ENCODE assay signal across 25 cellular contexts in the genomic region with DNA sequence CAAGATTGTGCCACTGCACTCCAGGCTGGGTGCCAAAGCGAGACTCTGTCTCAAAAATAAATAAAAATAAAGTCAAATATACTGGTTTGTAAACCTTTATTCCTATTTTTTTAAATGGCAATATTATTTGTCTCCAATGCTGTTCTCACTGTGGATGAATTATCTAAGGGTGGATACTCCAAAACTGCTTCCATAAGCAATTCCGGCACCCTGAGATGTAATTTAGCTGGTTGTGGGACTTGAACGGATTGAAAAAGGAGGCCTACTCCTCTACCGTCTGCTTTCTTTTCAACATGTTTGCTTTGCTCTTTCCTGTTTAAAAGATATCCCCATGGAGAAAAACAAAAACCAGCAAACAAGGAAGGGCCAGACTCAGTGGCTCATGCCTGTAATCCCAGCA. TPM values are rescaled to one million over a fixed set of nuclear protein-coding genes. Genes with fewer than 3 reads are reported as not detected.
DNase-seq lines count a peak whose midpoint lies in the region; ATAC-seq, FAIRE-seq and TF ChIP-seq lines count a peak whose summit lies in the region.
"Had no signal": no experiment of that assay in that cellular context is flagged by ENCODE, and none has a peak within 500 bp of the region (broad histone marks: within the 10 kb centered on the region; RNA-seq: fewer than 3 reads in every experiment).

No MANE protein-coding gene starts in this region.

- H3K27ac ChIP-seq in A549 (no peak overlapping the region), IMR-90 (ENCODE audit: insufficient read depth, low read length) (no peak overlapping the region), K562 (ENCODE audit: extremely low read depth, low read depth, low read length) (no peak overlapping the region)
- H3K27ac ChIP-seq: 22Rv1, BLaER1 had no signal

- H4K8ac ChIP-seq in IMR-90 (ENCODE audit: low read depth in 2 of 2, low read length in 2 of 2) = no peak overlapping the region

- H3K4ac ChIP-seq in IMR-90 (ENCODE audit: low read depth, low read length) = no peak overlapping the region

- H3K79me1 ChIP-seq in IMR-90 (ENCODE audit: low read depth in 1 of 2, low read length in 2 of 2) = no peaks in the 10 kb centered on the region

- no peaks in the 10 kb centered on the region for H3K79me2 ChIP-seq in K562 (ENCODE audit: control insufficient read depth, insufficient read depth, low read length)

- TF ChIP-seq POLR2A in A549 (IDR thresholded peaks at IDR 0.05; ENCODE audit: low read length) = no peak
- TF ChIP-seq POLR2A in IMR-90 (IDR thresholded peaks at IDR 0.05; ENCODE audit: low read depth, low read length) = no peak
- TF ChIP-seq POLR2A in K562 (conservative IDR thresholded peaks at IDR 0.05) = no peak

- no peak overlapping the region for H3K9ac ChIP-seq in IMR-90 (ENCODE audit: low read depth, low read length)
- no peak overlapping the region for H3K9ac ChIP-seq in K562 (ENCODE audit: insufficient read depth in 1 of 2, low read depth in 2 of 2, low read length in 2 of 2)
- H3K9ac ChIP-seq: BLaER1 had no signal

- in situ Hi-C loops in IMR-90 (cut with MboI; ENCODE audit: low sequenced_read_pairs) = no loop called here
- in situ Hi-C loops in K562 (cut with MboI) = no loop called here

- H3K4me2 ChIP-seq in A549 (no peak overlapping the region), IMR-90 (ENCODE audit: low read depth, low read length) (no peak overlapping the region), K562 (ENCODE audit: insufficient read depth, low read length) (no peak overlapping the region)
- H3K4me2 ChIP-seq: BLaER1 had no signal

- H4K91ac ChIP-seq in IMR-90 (ENCODE audit: insufficient read depth, low read depth, low read length) = no peak overlapping the region

- H2BK20ac ChIP-seq in IMR-90 (ENCODE audit: low read depth, low read length) = no peak overlapping the region

- no peak overlapping the region for H2AK5ac ChIP-seq in IMR-90 (ENCODE audit: low read depth, low read length)

- no peak overlapping the region for H2BK120ac ChIP-seq in IMR-90 (ENCODE audit: low read depth, low read length)

- H3K14ac ChIP-seq in IMR-90 (replicated peaks; ENCODE audit: low read depth, low read length) = no peak overlapping the region

- no peak overlapping the region for H2AK9ac ChIP-seq in IMR-90 (replicated peaks; ENCODE audit: low read depth, low read length, poor library complexity)

- CTCF ChIA-PET in A549 (lab: Yijun Ruan, JAX) (interaction anchor here (1.7 kb wide), 1 partner anchor 158 kb away, joined by 3 read pairs; no protein-coding TSS in a partner anchor), IMR-90 (lab: Yijun Ruan, JAX) (no interaction called here), K562 (lab: Yijun Ruan, JAX; ENCODE audit: low intra/inter-chr PET ratio) (no interaction called here)

- intact Hi-C loops in IMR-90 (cut with micrococcal nuclease) = no loop called here
- intact Hi-C loops in K562 (cut with micrococcal nuclease) = no loop called here

- no peak overlapping the region for H2BK15ac ChIP-seq in IMR-90 (ENCODE audit: low read depth, low read length)

- H3K9me1 ChIP-seq in IMR-90 (ENCODE audit: insufficient read depth, low read length) (no peaks in the 10 kb centered on the region), K562 (ENCODE audit: control insufficient read depth, insufficient read depth, low read length) (no peaks in the 10 kb centered on the region)

- POLR2A ChIA-PET in A549 (lab: Yijun Ruan, JAX) (no interaction called here), IMR-90 (lab: Charles Lee; ENCODE audit: unreplicated experiment) (no interaction called here), K562 (lab: Yijun Ruan, JAX) (no interaction called here)

- TF ChIP-seq CTCF in A549 (IDR thresholded peaks at IDR 0.05) (no peak), IMR-90 (conservative IDR thresholded peaks at IDR 0.05; ENCODE audit: low read depth, low read length) (no peak), K562 (IDR thresholded peaks at IDR 0.05 in 2 of 3, conservative IDR thresholded peaks at IDR 0.05 in 1 of 3; ENCODE audit: insufficient read depth in 2 of 3, low read depth in 1 of 3, low read length in 3 of 3) (no peak)

- H3K4me3 ChIP-seq in A549 (no peak overlapping the region), IMR-90 (ENCODE audit: insufficient read depth, low read depth, low read length) (no peak overlapping the region), K562 (no peak overlapping the region)
- H3K4me3 ChIP-seq: BLaER1, GM12878 had no signal

- ATAC-seq in A549 (no peak), IMR-90 (ENCODE audit: low read depth) (no peak), K562 (no peak)
- ATAC-seq: GM12878 had no signal

- DNase-seq in DMS153 (lab: John Stamatoyannopoulos, UW) (peak; percentile 7), DMS153 treated with DMSO at 0.1 percent for 48 hours (lab: John Stamatoyannopoulos, UW; ENCODE audit: unreplicated experiment) (no peak), A549 (ENCODE audit: low read depth in 1 of 2, low spot score in 1 of 2) (no peak), IMR-90 (no peak), K562 (ENCODE audit: extremely low read depth in 1 of 4, low spot score in 3 of 4) (no peak), OCI-M2 (lab: John Stamatoyannopoulos, UW; ENCODE audit: unreplicated experiment) (no peak), C1 segment of cervical spinal cord (lab: John Stamatoyannopoulos, UW) (no peak)
- DNase-seq: ACHN; BE2C; CD4-positive, alpha-beta memory T cell; CD4-positive, CD25-positive, alpha-beta regulatory T cell; CD8-positive, alpha-beta memory T cell; COR-L47; DMS 273 treated with DMSO at 0.1 percent for 48 hours; DMS53; DMS79; DND-41; EL; GDM1 had no signal

- no peak overlapping the region for H3K18ac ChIP-seq in IMR-90 (ENCODE audit: low read depth, low read length)

- FAIRE-seq in A549 (lab: Jason Lieb, UNC) = no peak
- FAIRE-seq in K562 (lab: Jason Lieb, UNC) = no peak
- FAIRE-seq: GM12878, GM12892, GM18507, GM19239 had no signal

- dilution Hi-C loops in IMR-90 (cut with HindIII; ENCODE audit: low sequenced_read_pairs, unreplicated experiment) = no loop called here

- H4K20me1 ChIP-seq in IMR-90 (ENCODE audit: insufficient read depth, low read length) (no peaks in the 10 kb centered on the region), K562 (replicated peaks; ENCODE audit: control insufficient read depth, insufficient read depth, low read length) (no peaks in the 10 kb centered on the region)
- H4K20me1 ChIP-seq: BLaER1 had no signal

- no peak overlapping the region for H4K5ac ChIP-seq in IMR-90 (ENCODE audit: low read depth, low read length)

- H3K36me3 ChIP-seq in IMR-90 (ENCODE audit: control insufficient read depth, insufficient read depth, low read length) = no peaks in the 10 kb centered on the region
- H3K36me3 ChIP-seq in K562 (ENCODE audit: control insufficient read depth, insufficient read depth, low read length) = no peaks in the 10 kb centered on the region
- H3K36me3 ChIP-seq: BE2C, BLaER1 had no signal

- no TSS peak for BruUV-seq in IMR-90 (replicated peaks; lab: Mats Ljungman, UMichigan)
- no TSS peak for BruUV-seq in K562 (replicated peaks; lab: Mats Ljungman, UMichigan)

- TF ChIP-seq RAD21 in A549 (conservative IDR thresholded peaks at IDR 0.05 in 1 of 2, IDR thresholded peaks at IDR 0.05 in 1 of 2) (no peak), IMR-90 (IDR thresholded peaks at IDR 0.05; ENCODE audit: low read length) (no peak), K562 (CRISPR knock-in tag; conservative IDR thresholded peaks at IDR 0.05 in 1 of 2, IDR thresholded peaks at IDR 0.05 in 1 of 2) (no peak)

- H3K4me1 ChIP-seq in A549 = no peaks in the 10 kb centered on the region
- no peaks in the 10 kb centered on the region for H3K4me1 ChIP-seq in IMR-90 (ENCODE audit: control insufficient read depth, insufficient read depth, low read length)
- H3K4me1 ChIP-seq in K562 (replicated peaks in 1 of 2; ENCODE audit: control insufficient read depth in 2 of 2, insufficient read depth in 2 of 2, low read length in 2 of 2) = no peaks in the 10 kb centered on the region
- H3K4me1 ChIP-seq: BE2C, BLaER1 had no signal

- no peak overlapping the region for H3K23ac ChIP-seq in IMR-90 (ENCODE audit: low read depth, low read length)

- no peak overlapping the region for H2BK5ac ChIP-seq in IMR-90 (ENCODE audit: low read depth, low read length, poor library complexity, severe bottlenecking)

- H3K56ac ChIP-seq in IMR-90 (ENCODE audit: extremely low read depth, insufficient read depth, low read length) = no peak overlapping the region

- peaks cover 4% of the 10 kb centered on the region; the same call in 1 of the 2 replicates for H3K27me3 ChIP-seq in IMR-90 (ENCODE audit: control insufficient read depth, insufficient read depth, low read length)
- peaks cover 18% of the 10 kb centered on the region in 2 experiments; a peak in 4 of 5 replicates for H3K27me3 ChIP-seq in K562 (ENCODE audit: control insufficient read depth in 2 of 2, insufficient read depth in 2 of 2, low read length in 2 of 2)
- H3K27me3 ChIP-seq: BE2C, BLaER1 had no signal

- 85% methylated on average over 4 of the region's 4 CpGs for WGBS in A549 (ENCODE audit: missing lambda C conversion rate)
- no CpG with 5 or more reads among the region's 4 CpGs for WGBS in IMR-90 (ENCODE audit: extremely low coverage in 2 of 2, insufficient read length in 1 of 2), 2 experiments
- WGBS in K562 (ENCODE audit: insufficient coverage, low coverage, missing lambda C conversion rate) = 13% methylated on average over 4 of the region's 4 CpGs

- H2AFZ ChIP-seq in IMR-90 (replicated peaks; ENCODE audit: low read length, poor library complexity) (no peak overlapping the region), K562 (ENCODE audit: low read depth, low read length) (no peak overlapping the region)

- H3K9me3 ChIP-seq in A549 (peaks cover 3% of the 10 kb centered on the region; the same call in 2 of the 3 replicates), IMR-90 (ENCODE audit: control insufficient read depth, insufficient read depth, low read length) (no peaks in the 10 kb centered on the region), K562 (replicated peaks; ENCODE audit: control insufficient read depth, insufficient read depth, low read depth, low read length) (no peaks in the 10 kb centered on the region)
- H3K9me3 ChIP-seq: BE2C had no signal

- TF ChIP-seq EP300 in A549 (IDR thresholded peaks at IDR 0.05) (no peak), K562 (IDR thresholded peaks at IDR 0.05; ENCODE audit: low read length) (no peak)

RNA-seq across cellular contexts. Expression of a gene that starts 54.4 kb away (rescaled TPM):
- polyA plus RNA-seq in A549 (2011; rRNA removed) = 73.0 and 83.9 TPM in 2 replicates
- polyA plus RNA-seq in A549 (2012; cell fraction: cytosol; rRNA removed) = 22.5 and 28.4 TPM in 2 replicates
- polyA plus RNA-seq in A549 (2012; cell fraction: nucleus; rRNA removed) = 25.8 and 35.9 TPM in 2 replicates
- polyA plus RNA-seq in A549 (2017; fragmentation: RNase III; extraction: RNeasy Plus Mini Kit Qiagen cat#74134 plus additional on column Dnase treatment) = 29.1 to 36.0 TPM (median 32.8 TPM) in 3 replicates
- 112 and 123 TPM in 2 replicates for polyA minus RNA-seq in A549 (2011; rRNA and poly(A)+ RNA removed)
- 15.6 and 19.7 TPM in 2 replicates for total RNA-seq in IMR-90 (2012; rRNA removed)
- 9.9 and 10.0 TPM in 2 replicates for polyA plus RNA-seq in IMR-90 (2012; rRNA removed)
- 2.7 and 3.8 TPM in 2 replicates for polyA plus RNA-seq in IMR-90 (2012; cell fraction: cytosol; rRNA removed)
- 7.2 and 11.2 TPM in 2 replicates for polyA plus RNA-seq in IMR-90 (2012; cell fraction: nucleus; rRNA removed; ENCODE audit: low replicate concordance)
- total RNA-seq in K562 (2011; cell fraction: chromatin; rRNA removed; ENCODE audit: low replicate concordance) = 36.2 and 46.3 TPM in 2 replicates
- total RNA-seq in K562 (2011; cell fraction: nucleolus; rRNA removed) = 20.3 and 25.4 TPM in 2 replicates
- 36.7 and 64.9 TPM in 2 replicates for total RNA-seq in K562 (2011; cell fraction: nucleoplasm; rRNA removed)
- 12.1 and 20.9 TPM in 2 replicates for total RNA-seq in K562 (2014; rRNA removed)
- total RNA-seq in K562 (2014; rRNA removed; fragmentation: Illumina TruSeq; extraction: Trizol) = 17.6 and 20.0 TPM in 2 replicates
- 21.2 and 22.4 TPM in 2 replicates for total RNA-seq in K562 (2015; rRNA removed; fragmentation: Illumina TruSeq; extraction: Trizol)
- total RNA-seq in K562 (2021) = 28.0 and 28.2 TPM in 2 replicates
- polyA plus RNA-seq in K562 (2011; rRNA removed) = 29.9 and 34.9 TPM in 2 replicates
- 22.9 and 25.7 TPM in 2 replicates for polyA plus RNA-seq in K562 (2011; cell fraction: cytosol; rRNA removed)
- 22.4 and 26.3 TPM in 2 replicates for polyA plus RNA-seq in K562 (2011; cell fraction: nucleus; rRNA removed)
- 12.9 and 15.5 TPM in 2 replicates for polyA plus RNA-seq in K562 (2012)
- polyA plus RNA-seq in K562 (2014; fragmentation: Illumina TruSeq; extraction: Trizol) = 18.1 and 20.4 TPM in 2 replicates
- polyA plus RNA-seq in K562 (2014; fragmentation: Nextera tagmentation; extraction: Ambion mirVana) = 1 to 10 TPM; 6.1 to 7.0 TPM
- polyA plus RNA-seq in K562 (2014; rRNA removed) = 10.0 and 20.4 TPM in 2 replicates
- polyA minus RNA-seq in K562 (2011; rRNA and poly(A)+ RNA removed) = 46.0 and 51.7 TPM in 2 replicates
- polyA minus RNA-seq in K562 (2011; cell fraction: cytosol; rRNA and poly(A)+ RNA removed) = 21.2 and 31.0 TPM in 2 replicates
- 10.8 and 16.6 TPM in 2 replicates for polyA minus RNA-seq in K562 (2011; cell fraction: nucleus; rRNA and poly(A)+ RNA removed)
